ENCODE assay signal across 8 cellular contexts in the genomic region with DNA sequence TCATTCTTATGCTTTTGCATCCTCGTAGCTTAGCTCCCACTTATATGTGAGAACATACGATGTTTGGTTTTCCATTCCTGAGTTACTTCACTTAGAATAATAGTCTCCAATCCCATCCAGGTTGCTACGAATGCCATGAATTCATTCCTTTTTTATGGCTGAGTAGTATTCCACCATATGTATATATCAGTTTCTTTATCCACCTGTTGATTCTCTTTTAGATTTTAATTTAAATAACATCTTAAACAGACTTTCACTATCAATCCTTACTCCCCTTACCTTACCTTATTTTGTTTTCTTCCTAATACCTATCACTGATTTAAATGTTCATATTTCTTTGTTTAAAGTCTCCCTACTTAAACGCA. TPM values are rescaled to one million over a fixed set of nuclear protein-coding genes. Genes with fewer than 3 reads are reported as not detected.
DNase-seq lines count a peak whose midpoint lies in the region; ATAC-seq and TF ChIP-seq lines count a peak whose summit lies in the region.

No MANE protein-coding gene starts in this region.

- intact Hi-C loops in Calu3 (cut with micrococcal nuclease; ENCODE audit: unreplicated experiment) (no loop called here), Panc1 (cut with micrococcal nuclease; ENCODE audit: unreplicated experiment) (no loop called here)

- H3K4me1 ChIP-seq in Panc1 (ENCODE audit: control insufficient read depth, insufficient read depth, low read length) (peaks cover 6% of the 10 kb centered on the region), parathyroid adenoma (no peaks in the 10 kb centered on the region)

- no peak for TF ChIP-seq CTCF in Calu3 (IDR thresholded peaks at IDR 0.05; ENCODE audit: unreplicated experiment)
- no peak for TF ChIP-seq CTCF in Panc1 (IDR thresholded peaks at IDR 0.05)
- TF ChIP-seq CTCF in epithelial cell of proximal tubule (conservative IDR thresholded peaks at IDR 0.05; ENCODE audit: low read depth, low read length) = no peak
- TF ChIP-seq CTCF in parathyroid adenoma (IDR thresholded peaks at IDR 0.05) = no peak

- H3K4me3 Mint-ChIP-seq in Calu3 (ENCODE audit: low read depth, unreplicated experiment) = peak overlapping the region; percentile 71

- H3K27ac ChIP-seq in Panc1 (ENCODE audit: low read length) (peak overlapping the region; percentile 93), parathyroid adenoma (peak overlapping the region; percentile 51)

- H3K4me1 Mint-ChIP-seq in Calu3 (ENCODE audit: low read depth, unreplicated experiment) = peaks cover 31% of the 10 kb centered on the region

- H3K79me2 ChIP-seq in parathyroid adenoma = peaks cover 2% of the 10 kb centered on the region

- no peaks in the 10 kb centered on the region for H3K27me3 ChIP-seq in Panc1 (ENCODE audit: control insufficient read depth, insufficient read depth, low read length)
- H3K27me3 ChIP-seq in parathyroid adenoma (ENCODE audit: control insufficient read depth, insufficient read depth, low read length) = no peaks in the 10 kb centered on the region

- H3K4me2 ChIP-seq in parathyroid adenoma (ENCODE audit: low read length) = peak overlapping the region; percentile 54

- H3K27me3 Mint-ChIP-seq in Calu3 (ENCODE audit: unreplicated experiment) = peaks cover 31% of the 10 kb centered on the region

- CTCF ChIA-PET in Calu3 (lab: Charles Lee) (no interaction called here), Panc1 (lab: Charles Lee) (interaction anchor here (0.6 kb wide), 1 partner anchor 226 kb away, joined by 3 read pairs; no protein-coding TSS in a partner anchor), HEK293T (lab: Yijun Ruan, JAX) (no interaction called here)

- H3K36me3 Mint-ChIP-seq in Calu3 (ENCODE audit: insufficient read depth, unreplicated experiment) = peaks cover 24% of the 10 kb centered on the region

- H3K27ac Mint-ChIP-seq in Calu3 (ENCODE audit: unreplicated experiment) = peak overlapping the region; percentile 21

- no peak for DNase-seq in Calu3
- no peak for DNase-seq in Panc1 (ENCODE audit: low read depth, low spot score)
- DNase-seq in epithelial cell of proximal tubule (ENCODE audit: low read depth) = no peak
- DNase-seq in DMS53 (lab: John Stamatoyannopoulos, UW) = no peak
- no peak for DNase-seq in activated CD4-positive, CD25-positive, alpha-beta regulatory T cell treated with anti-CD3 and anti-CD28 coated beads, Interleukin-2, amount 50 U/mL, for 72 hours
- no peak for DNase-seq in HEK293T (ENCODE audit: extremely low spot score)
- DNase-seq in HPDE6-E6E7 (ENCODE audit: extremely low spot score) = no peak

- no peak overlapping the region for H3K9ac ChIP-seq in parathyroid adenoma

- no peaks in the 10 kb centered on the region; the same call in 1 of the 2 replicates for H3K36me3 ChIP-seq in Panc1 (ENCODE audit: control insufficient read depth, insufficient read depth, low read length)
- no peaks in the 10 kb centered on the region for H3K36me3 ChIP-seq in parathyroid adenoma (ENCODE audit: control insufficient read depth, insufficient read depth, low read length)

- POLR2A ChIA-PET in Panc1 (lab: Charles Lee) (interaction anchor here (0.5 to 0.7 kb wide), 4 partner anchors 38 to 953 kb away, joined by 4 to 5 read pairs (median 5); no protein-coding TSS in a partner anchor), HEK293T (lab: Yijun Ruan, JAX) (no interaction called here)

- in situ Hi-C loops in Panc1 (cut with HindIII; ENCODE audit: low pct_unique_long_range_greater_than_20kb, low sequenced_read_pairs) = no loop called here

- no TSS peak for BruUV-seq in Calu3 (replicated peaks; lab: Mats Ljungman, UMichigan)
- BruUV-seq in Panc1 (replicated peaks; lab: Mats Ljungman, UMichigan) = no TSS peak

- H2AFZ ChIP-seq in parathyroid adenoma = peak overlapping the region; percentile 99

- H3K4me3 ChIP-seq in Panc1 (ENCODE audit: low read depth in 2 of 2, low read length in 2 of 2) = peak overlapping the region; percentile 76 to 82
- H3K4me3 ChIP-seq in epithelial cell of proximal tubule (ENCODE audit: low read depth, low read length) = peak overlapping the region; percentile 72
- H3K4me3 ChIP-seq in parathyroid adenoma (ENCODE audit: low read depth, low read length) = peak overlapping the region; percentile 57

- no peaks in the 10 kb centered on the region for H3K9me3 Mint-ChIP-seq in Calu3 (ENCODE audit: low read depth, unreplicated experiment)

- ATAC-seq in Panc1 = no peak

- no peaks in the 10 kb centered on the region for H3K9me3 ChIP-seq in Panc1 (ENCODE audit: control insufficient read depth, insufficient read depth, low read depth, low read length)
- H3K9me3 ChIP-seq in parathyroid adenoma (ENCODE audit: control insufficient read depth, low read length) = no peaks in the 10 kb centered on the region

TF ChIP-seq in HEK293T, 16 proteins besides CTCF, POLR2A, EP300 and RAD21:
- TF ChIP-seq FOXK2 (IDR thresholded peaks at IDR 0.05) (no peak), NFRKB (IDR thresholded peaks at IDR 0.05) (no peak), L3MBTL2 (conservative IDR thresholded peaks at IDR 0.05) (no peak), ELF4 (IDR thresholded peaks at IDR 0.05) (no peak), SUZ12 (IDR thresholded peaks at IDR 0.05) (no peak), TARDBP (IDR thresholded peaks at IDR 0.05) (no peak), LEF1 (IDR thresholded peaks at IDR 0.05; ENCODE audit: borderline replicate concordance) (no peak), FOXM1 (IDR thresholded peaks at IDR 0.05; ENCODE audit: borderline replicate concordance) (no peak), CTBP1 (IDR thresholded peaks at IDR 0.05; ENCODE audit: borderline replicate concordance) (no peak), SP1 (IDR thresholded peaks at IDR 0.05) (no peak), HDGF (IDR thresholded peaks at IDR 0.05; ENCODE audit: borderline replicate concordance) (no peak), BHLHE40 (IDR thresholded peaks at IDR 0.05; ENCODE audit: borderline replicate concordance) (no peak), ARNT (IDR thresholded peaks at IDR 0.05) (no peak), ZNF384 (IDR thresholded peaks at IDR 0.05) (no peak), FOXA1 (IDR thresholded peaks at IDR 0.05) (no peak)
- TF ChIP-seq, protein P1, sequence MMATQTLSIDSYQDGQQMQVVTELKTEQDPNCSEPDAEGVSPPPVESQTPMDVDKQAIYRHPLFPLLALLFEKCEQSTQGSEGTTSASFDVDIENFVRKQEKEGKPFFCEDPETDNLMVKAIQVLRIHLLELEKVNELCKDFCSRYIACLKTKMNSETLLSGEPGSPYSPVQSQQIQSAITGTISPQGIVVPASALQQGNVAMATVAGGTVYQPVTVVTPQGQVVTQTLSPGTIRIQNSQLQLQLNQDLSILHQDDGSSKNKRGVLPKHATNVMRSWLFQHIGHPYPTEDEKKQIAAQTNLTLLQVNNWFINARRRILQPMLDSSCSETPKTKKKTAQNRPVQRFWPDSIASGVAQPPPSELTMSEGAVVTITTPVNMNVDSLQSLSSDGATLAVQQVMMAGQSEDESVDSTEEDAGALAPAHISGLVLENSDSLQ (IDR thresholded peaks at IDR 0.05) = no peak
TF ChIP-seq in HEK293T: peak in this region for 0.

RNA-seq across cellular contexts. Expression of a gene that starts 0.5 kb away (rescaled TPM):
- total RNA-seq in Calu3 (2022) (18.1 and 18.2 TPM in 2 replicates), Panc1 (2021; ENCODE audit: unreplicated experiment) (18.0 TPM), epithelial cell of proximal tubule (13.1 and 14.4 TPM in 2 replicates)
- 17.0 TPM for polyA plus RNA-seq in Panc1 (2012; ENCODE audit: insufficient read length)

RNA-seq across cellular contexts. Expression of a gene that starts 29.0 kb away (rescaled TPM):
- 0.12 TPM in 1 of 2 replicates, not detected in the other for total RNA-seq in Calu3 (2022)
- total RNA-seq in Panc1 (2021; ENCODE audit: unreplicated experiment) = 0.44 TPM
- polyA plus RNA-seq in Panc1 (2012; ENCODE audit: insufficient read length) = 0.50 TPM
- total RNA-seq in epithelial cell of proximal tubule = not detected in 2 replicates
